8 cellular contexts compared by ENCODE assay signal in genomic region chr14:76926521-76927251, GRCh38.
DNase-seq lines count a peak whose midpoint lies in the region; ATAC-seq, FAIRE-seq and TF ChIP-seq lines count a peak whose summit lies in the region.

No MANE protein-coding gene starts in this region.

- POLR2A ChIA-PET in Caco-2 (lab: Charles Lee), result no interaction called here

- BruUV-seq in Caco-2 (replicated peaks; lab: Mats Ljungman, UMichigan), result no TSS peak

- CTCF ChIA-PET in Caco-2 (lab: Charles Lee), result no interaction called here

- peak; percentile 78 for DNase-seq in DMS79 (lab: John Stamatoyannopoulos, UW)
- peak; percentile 40 to 75 (median 64) for DNase-seq in T-helper 17 cell
- no peak for DNase-seq in chondrocyte (ENCODE audit: low spot score)
- no peak for DNase-seq in natural killer cell treated with Interleukin-12 subunit alpha and Interleukin-12 subunit beta and Interleukin-15 and Interleukin-18, amount 100 ng/mL, for 72 hours (ENCODE audit: low spot score)
- no peak for DNase-seq in RCC 7860 (ENCODE audit: low spot score)
- DNase-seq in Caco-2, result no peak

- no peak overlapping the region for H3K4me3 ChIP-seq in Caco-2 (ENCODE audit: low read depth, low read length)

- H3K36me3 Mint-ChIP-seq in T-helper 17 cell (ENCODE audit: low read depth), result no peaks in the 10 kb centered on the region
- H3K36me3 Mint-ChIP-seq in chondrocyte (ENCODE audit: low read depth), result no peaks in the 10 kb centered on the region
- H3K36me3 Mint-ChIP-seq in natural killer cell treated with Interleukin-12 subunit alpha and Interleukin-12 subunit beta and Interleukin-15 and Interleukin-18, amount 100 ng/mL, for 72 hours, result no peaks in the 10 kb centered on the region
- no peaks in the 10 kb centered on the region for H3K36me3 Mint-ChIP-seq in Caco-2 (ENCODE audit: insufficient read depth, unreplicated experiment)

- no peaks in the 10 kb centered on the region for H3K4me1 ChIP-seq in Caco-2

- H3K27me3 ChIP-seq in Caco-2 (replicated peaks; ENCODE audit: control insufficient read depth, insufficient read depth, low read length), result no peaks in the 10 kb centered on the region

- ATAC-seq in HG02798 (IDR thresholded peaks at IDR 0.05; ENCODE audit: poor library complexity, unreplicated experiment) (peak; percentile 63), T-helper 17 cell (peak; percentile 77), GM21737 (IDR thresholded peaks at IDR 0.05; ENCODE audit: unreplicated experiment) (no peak)
- ATAC-seq in natural killer cell treated with Interleukin-12 subunit alpha and Interleukin-12 subunit beta and Interleukin-15 and Interleukin-18, amount 100 ng/mL, for 72 hours, result peak; percentile 56 to 68

- no peak for FAIRE-seq in RCC 7860 (lab: Jason Lieb, UNC)

- H3K9me3 Mint-ChIP-seq in chondrocyte (ENCODE audit: low read depth), result no peaks in the 10 kb centered on the region
- no peaks in the 10 kb centered on the region for H3K9me3 Mint-ChIP-seq in natural killer cell treated with Interleukin-12 subunit alpha and Interleukin-12 subunit beta and Interleukin-15 and Interleukin-18, amount 100 ng/mL, for 72 hours
- H3K9me3 Mint-ChIP-seq in Caco-2 (ENCODE audit: unreplicated experiment), result no peaks in the 10 kb centered on the region

- peaks cover 55% of the 10 kb centered on the region for H3K4me1 Mint-ChIP-seq in T-helper 17 cell
- peaks cover 65% of the 10 kb centered on the region for H3K4me1 Mint-ChIP-seq in chondrocyte (ENCODE audit: low read depth)
- peaks cover 39 to 41% of the 10 kb centered on the region in 2 donors for H3K4me1 Mint-ChIP-seq in natural killer cell treated with Interleukin-12 subunit alpha and Interleukin-12 subunit beta and Interleukin-15 and Interleukin-18, amount 100 ng/mL, for 72 hours (ENCODE audit: low read depth in 2 of 2)
- H3K4me1 Mint-ChIP-seq in Caco-2 (ENCODE audit: low read depth, unreplicated experiment), result no peaks in the 10 kb centered on the region

- TF ChIP-seq CTCF in chondrocyte (IDR thresholded peaks at IDR 0.05) (no peak), Caco-2 (IDR thresholded peaks at IDR 0.05; ENCODE audit: insufficient read depth in 1 of 2, low read depth in 1 of 2, low read length in 1 of 2, severe bottlenecking in 1 of 2, unreplicated experiment in 1 of 2) (no peak)

- no peaks in the 10 kb centered on the region for H3K27me3 Mint-ChIP-seq in T-helper 17 cell
- no peaks in the 10 kb centered on the region for H3K27me3 Mint-ChIP-seq in chondrocyte (ENCODE audit: low read depth)
- H3K27me3 Mint-ChIP-seq in natural killer cell treated with Interleukin-12 subunit alpha and Interleukin-12 subunit beta and Interleukin-15 and Interleukin-18, amount 100 ng/mL, for 72 hours, result no peaks in the 10 kb centered on the region
- no peaks in the 10 kb centered on the region for H3K27me3 Mint-ChIP-seq in Caco-2 (ENCODE audit: insufficient read depth, unreplicated experiment)

- H3K36me3 ChIP-seq in Caco-2 (ENCODE audit: control insufficient read depth, insufficient read depth, low read length), result no peaks in the 10 kb centered on the region

- H3K4me3 Mint-ChIP-seq in T-helper 17 cell, result peak overlapping the region; percentile 82
- no peak overlapping the region for H3K4me3 Mint-ChIP-seq in chondrocyte (ENCODE audit: unreplicated experiment)
- peak overlapping the region; percentile 58 for H3K4me3 Mint-ChIP-seq in natural killer cell treated with Interleukin-12 subunit alpha and Interleukin-12 subunit beta and Interleukin-15 and Interleukin-18, amount 100 ng/mL, for 72 hours
- H3K4me3 Mint-ChIP-seq in Caco-2 (ENCODE audit: unreplicated experiment), result no peak overlapping the region

- no peaks in the 10 kb centered on the region for H3K9me3 ChIP-seq in T-helper 17 cell (ENCODE audit: control insufficient read depth, low read length, poor library complexity, severe bottlenecking)
- no peaks in the 10 kb centered on the region for H3K9me3 ChIP-seq in Caco-2

- intact Hi-C loops in Caco-2 (cut with micrococcal nuclease; ENCODE audit: unreplicated experiment), result no loop called here

- peak overlapping the region; percentile 91 for H3K27ac Mint-ChIP-seq in T-helper 17 cell
- H3K27ac Mint-ChIP-seq in chondrocyte (ENCODE audit: unreplicated experiment), result peak overlapping the region; percentile 93
- peak overlapping the region; percentile 26 to 72 for H3K27ac Mint-ChIP-seq in natural killer cell treated with Interleukin-12 subunit alpha and Interleukin-12 subunit beta and Interleukin-15 and Interleukin-18, amount 100 ng/mL, for 72 hours
- no peak overlapping the region for H3K27ac Mint-ChIP-seq in Caco-2 (ENCODE audit: unreplicated experiment)

Comparison
In these comparisons a context has a peak if more than half of its experiments do, and no peak if none do; other contexts are left out.
1. DNase-seq: peak in DMS79 (single experiment) and T-helper 17 cell (3 of 3); none in chondrocyte (single experiment), natural killer cell treated with Interleukin-12 subunit alpha and Interleukin-12 subunit beta and Interleukin-15 and Interleukin-18, amount 100 ng/mL, for 72 hours (single experiment), RCC 7860 (single experiment) and Caco-2 (0 of 2).
2. H3K4me3 Mint-ChIP-seq: peak in T-helper 17 cell (single experiment) and natural killer cell treated with Interleukin-12 subunit alpha and Interleukin-12 subunit beta and Interleukin-15 and Interleukin-18, amount 100 ng/mL, for 72 hours (single experiment); none in chondrocyte (single experiment) and Caco-2 (single experiment).